In genomic region chr4:183504064-183504929, GRCh38 we compare ENCODE assay signal across 8 cellular contexts. TPM values are rescaled to one million over a fixed set of nuclear protein-coding genes. Genes with fewer than 3 reads are reported as not detected.
DNase-seq lines count a peak whose midpoint lies in the region; ATAC-seq and TF ChIP-seq lines count a peak whose summit lies in the region.

No MANE protein-coding gene starts in this region.

- H3K36me3 ChIP-seq in GM23248 (ENCODE audit: low read depth): no peaks in the 10 kb centered on the region
- no peaks in the 10 kb centered on the region for H3K36me3 ChIP-seq in fibroblast of lung (ENCODE audit: control insufficient read depth, insufficient read depth, low read length)

- H3K4me2 ChIP-seq in GM23248 (ENCODE audit: unreplicated experiment) (peak overlapping the region; percentile 90), fibroblast of lung (ENCODE audit: extremely low read depth, insufficient read depth, low read length) (peak overlapping the region; percentile 77)

- peaks cover 6% of the 10 kb centered on the region for H3K36me3 Mint-ChIP-seq in activated T-helper 17 cell treated with anti-CD3 and anti-CD28 coated beads, Interleukin-2, amount 50 U/mL, for 72 hours (ENCODE audit: low read depth)
- H3K36me3 Mint-ChIP-seq in natural killer cell: no peaks in the 10 kb centered on the region

- DNase-seq in Daoy (ENCODE audit: low read depth): peak; percentile 95
- DNase-seq in GM23248: peak; percentile 100
- DNase-seq in Kasumi-1 (lab: John Stamatoyannopoulos, UW): peak; percentile 94 to 95
- DNase-seq in RKO (ENCODE audit: low spot score): peak; percentile 96
- DNase-seq in fibroblast of lung (ENCODE audit: low read depth in 2 of 2): peak; percentile 96 to 97
- DNase-seq in natural killer cell: peak; percentile 100
- DNase-seq in stimulated activated naive CD4-positive, alpha-beta T cell treated with Interleukin-2 at 50 U/mL for 16 hours (lab: John Stamatoyannopoulos, UW): peak; percentile 99

- peaks cover 27% of the 10 kb centered on the region for H3K4me1 ChIP-seq in GM23248 (ENCODE audit: insufficient read depth)
- peaks cover 2% of the 10 kb centered on the region for H3K4me1 ChIP-seq in fibroblast of lung (ENCODE audit: control insufficient read depth, extremely low read depth, insufficient read depth, low read length)

- H3K27ac Mint-ChIP-seq in activated T-helper 17 cell treated with anti-CD3 and anti-CD28 coated beads, Interleukin-2, amount 50 U/mL, for 72 hours: peak overlapping the region; percentile 90
- peak overlapping the region; percentile 88 to 92 for H3K27ac Mint-ChIP-seq in natural killer cell

- H3K27me3 Mint-ChIP-seq in activated T-helper 17 cell treated with anti-CD3 and anti-CD28 coated beads, Interleukin-2, amount 50 U/mL, for 72 hours: no peaks in the 10 kb centered on the region
- no peaks in the 10 kb centered on the region for H3K27me3 Mint-ChIP-seq in natural killer cell (ENCODE audit: low read depth in 2 of 2)

- H3K9ac ChIP-seq in GM23248 (peak overlapping the region; percentile 90), fibroblast of lung (ENCODE audit: insufficient read depth, low read length) (peak overlapping the region; percentile 94)

- TF ChIP-seq CTCF in fibroblast of lung (conservative IDR thresholded peaks at IDR 0.05 in 1 of 2, IDR thresholded peaks at IDR 0.05 in 1 of 2; ENCODE audit: low read depth in 1 of 2, low read length in 2 of 2): peak in 1 of 2 donors; percentile 31
- no peak for TF ChIP-seq CTCF in natural killer cell (IDR thresholded peaks at IDR 0.05)

- peaks cover 4% of the 10 kb centered on the region for H3K4me1 Mint-ChIP-seq in activated T-helper 17 cell treated with anti-CD3 and anti-CD28 coated beads, Interleukin-2, amount 50 U/mL, for 72 hours
- H3K4me1 Mint-ChIP-seq in natural killer cell: peaks cover 13 to 20% of the 10 kb centered on the region in 2 donors

- H3K27me3 ChIP-seq in GM23248 (replicated peaks; ENCODE audit: insufficient read depth) (no peaks in the 10 kb centered on the region), fibroblast of lung (ENCODE audit: control insufficient read depth, insufficient read depth, low read length) (no peaks in the 10 kb centered on the region)

- H3K9me3 ChIP-seq in GM23248 (ENCODE audit: low read depth): no peaks in the 10 kb centered on the region
- H3K9me3 ChIP-seq in fibroblast of lung (ENCODE audit: control insufficient read depth, insufficient read depth, low read depth, low read length): no peaks in the 10 kb centered on the region

- peak overlapping the region; percentile 97 for H2AFZ ChIP-seq in GM23248
- H2AFZ ChIP-seq in fibroblast of lung (ENCODE audit: low read length): peak overlapping the region; percentile 98

- no peaks in the 10 kb centered on the region for H4K20me1 ChIP-seq in GM23248 (ENCODE audit: insufficient read depth)
- no peaks in the 10 kb centered on the region for H4K20me1 ChIP-seq in fibroblast of lung (ENCODE audit: control insufficient read depth, extremely low read depth, insufficient read depth, low read length)

- peak overlapping the region; percentile 94 for H3K4me3 Mint-ChIP-seq in activated T-helper 17 cell treated with anti-CD3 and anti-CD28 coated beads, Interleukin-2, amount 50 U/mL, for 72 hours
- H3K4me3 Mint-ChIP-seq in natural killer cell: peak overlapping the region; percentile 93

- H3K9me2 ChIP-seq in GM23248 (ENCODE audit: insufficient read depth): no peaks in the 10 kb centered on the region

- H3F3A ChIP-seq in GM23248 (ENCODE audit: insufficient read depth): peaks cover 11% of the 10 kb centered on the region; the same call in 1 of the 2 replicates

- peak overlapping the region; percentile 94 for H3K4me3 ChIP-seq in GM23248
- peak overlapping the region; percentile 77 to 94 (median 84) for H3K4me3 ChIP-seq in fibroblast of lung (replicated peaks in 1 of 4; ENCODE audit: control extremely low read depth in 1 of 4, insufficient read depth in 1 of 4, low read depth in 3 of 4, low read length in 4 of 4)

- peak; percentile 83 for ATAC-seq in activated T-helper 17 cell treated with anti-CD3 and anti-CD28 coated beads, Interleukin-2, amount 50 U/mL, for 72 hours (replicated peaks)
- peak; percentile 79 to 95 (median 84) for ATAC-seq in natural killer cell

- intact Hi-C loops in natural killer cell (cut with micrococcal nuclease): loop anchor here (1.0 kb wide), 2 partner anchors 60 to 97 kb away; partner anchors contain the start of gene CDKN2AIP

- H3K9me3 Mint-ChIP-seq in activated T-helper 17 cell treated with anti-CD3 and anti-CD28 coated beads, Interleukin-2, amount 50 U/mL, for 72 hours: no peaks in the 10 kb centered on the region
- no peaks in the 10 kb centered on the region for H3K9me3 Mint-ChIP-seq in natural killer cell

- WGBS in GM23248 (ENCODE audit: low coverage in 1 of 2, low lambda C conversion rate in 2 of 2, missing lambda C conversion rate in 2 of 2), 2 experiments: 1% methylated on average over 50 to 69 of the region's 106 CpGs

- in situ Hi-C loops in GM23248 (cut with MboI): no loop called here

- H3K79me2 ChIP-seq in GM23248 (ENCODE audit: insufficient read depth) (peaks cover 71% of the 10 kb centered on the region), fibroblast of lung (ENCODE audit: control insufficient read depth, insufficient read depth, low read length) (peaks cover 43% of the 10 kb centered on the region)

- H3K27ac ChIP-seq in GM23248: peak overlapping the region; percentile 91
- H3K27ac ChIP-seq in fibroblast of lung (ENCODE audit: insufficient read depth, low read length): peak overlapping the region; percentile 95

RNA-seq across cellular contexts. Expression of gene ING2, which starts 0.6 kb away (rescaled TPM):
- 5.8 and 10.1 TPM in 2 replicates for total RNA-seq in Daoy (2014; rRNA removed; shearing (Covaris generic))
- total RNA-seq in GM23248 (2014; rRNA removed; shearing (Covaris generic)): 6.4 and 12.2 TPM in 2 replicates
- polyA plus RNA-seq in GM23248 (2016; fragmentation: Nextera tagmentation; extraction: Ambion mirVana) (20.5 and 22.8 TPM in 2 replicates), fibroblast of lung (12.1 and 12.6 TPM in 2 replicates)
- total RNA-seq in activated T-helper 17 cell treated with anti-CD3 and anti-CD28 coated beads, Interleukin-2, amount 50 U/mL, for 72 hours: 10 to 100 TPM; 10.6 to 16.3 TPM
- total RNA-seq in fibroblast of lung (5.4 and 7.9 TPM in 2 replicates), natural killer cell (10 to 100 TPM in 2 of 3 donors, 1 to 10 TPM in 1; 7.2 to 17.1 (median 10.9) TPM)
- 12.7 and 13.6 TPM in 2 replicates for polyA plus RNA-seq in fibroblast of lung (2012)
- 2.6 TPM in 1 of 2 replicates, not detected in the other for polyA minus RNA-seq in fibroblast of lung (ENCODE audit: low replicate concordance)

RNA-seq across cellular contexts. Expression of gene CDKN2AIP, which starts 59.9 kb away (rescaled TPM):
- 7.0 and 15.9 TPM in 2 replicates for total RNA-seq in Daoy (2014; rRNA removed; shearing (Covaris generic))
- total RNA-seq in GM23248 (2014; rRNA removed; shearing (Covaris generic)): 18.7 and 20.4 TPM in 2 replicates
- polyA plus RNA-seq in GM23248 (2016; fragmentation: Nextera tagmentation; extraction: Ambion mirVana) (14.6 and 16.7 TPM in 2 replicates), fibroblast of lung (15.4 and 15.6 TPM in 2 replicates)
- 10 to 100 TPM; 16.3 to 32.2 TPM for total RNA-seq in activated T-helper 17 cell treated with anti-CD3 and anti-CD28 coated beads, Interleukin-2, amount 50 U/mL, for 72 hours
- total RNA-seq in fibroblast of lung (19.0 and 20.5 TPM in 2 replicates), natural killer cell (10 to 100 TPM; 24.2 to 27.3 (median 25.7) TPM)
- polyA plus RNA-seq in fibroblast of lung (2012): 10.4 and 12.7 TPM in 2 replicates
- polyA minus RNA-seq in fibroblast of lung (ENCODE audit: low replicate concordance): 0.19 and 6.1 TPM in 2 replicates

Comparison
In these comparisons a context has a peak if more than half of its experiments do, and no peak if none do; other contexts are left out.
1. Peak in every context shown above with its lines: DNase-seq, ATAC-seq, H3K4me3 ChIP-seq and H3K27ac ChIP-seq.